ENCODE assay signal across 28 cellular contexts in genomic region chr3:135806342-135806741, GRCh38.
DNase-seq lines count a peak whose midpoint lies in the region; ATAC-seq lines count a peak whose summit lies in the region.
"Had no signal": no experiment of that assay in that cellular context is flagged by ENCODE, and none has a peak within 500 bp of the region (broad histone marks: within the 10 kb centered on the region; RNA-seq: fewer than 3 reads in every experiment).

No MANE protein-coding gene starts in this region.

- no peak overlapping the region for H3K27ac ChIP-seq in effector memory CD4-positive, alpha-beta T cell (ENCODE audit: insufficient read depth, low read length, poor library complexity, severe bottlenecking)
- H3K27ac ChIP-seq: BLaER1 treated with 17β-estradiol and CSF1 and Interleukin-3, amounts not matched to agents 10 nM and 100 nM; breast epithelium; colonic mucosa; foreskin keratinocyte; neutrophil; SJCRH30; spleen; upper lobe of left lung had no signal

- H3K4me1 ChIP-seq in effector memory CD4-positive, alpha-beta T cell (ENCODE audit: control insufficient read depth, insufficient read depth, low read length, poor library complexity, severe bottlenecking) = no peaks in the 10 kb centered on the region
- H3K4me1 ChIP-seq: BLaER1 treated with 17β-estradiol and CSF1 and Interleukin-3, amounts not matched to agents 10 nM and 100 nM; breast epithelium; foreskin keratinocyte; SJCRH30; spleen; upper lobe of left lung had no signal

- H3K27me3 ChIP-seq in effector memory CD4-positive, alpha-beta T cell (replicated peaks; ENCODE audit: control insufficient read depth, insufficient read depth, low read length, poor library complexity, severe bottlenecking) = no peaks in the 10 kb centered on the region
- H3K27me3 ChIP-seq: BLaER1 treated with 17β-estradiol and CSF1 and Interleukin-3, amounts not matched to agents 10 nM and 100 nM; colonic mucosa; foreskin keratinocyte; neutrophil; upper lobe of left lung had no signal

- in situ Hi-C loops in G401 (cut with HindIII; ENCODE audit: low sequenced_read_pairs) = no loop called here

- DNase-seq in G401 (ENCODE audit: low spot score) = peak; percentile 85
- peak; percentile 17 for DNase-seq in RPMI7951 (ENCODE audit: low read depth)
- peak; percentile 9 for DNase-seq in kidney tubule cell (ENCODE audit: low spot score)
- DNase-seq in renal cortical epithelial cell (ENCODE audit: low read depth) = peak; percentile 9
- no peak for DNase-seq in activated effector memory CD4-positive, alpha-beta T cell treated with anti-CD3 and anti-CD28 coated beads, Interleukin-2, amount 50 U/mL, for 16 hours
- no peak for DNase-seq in NCI-H2107 (lab: John Stamatoyannopoulos, UW)
- DNase-seq in effector memory CD4-positive, alpha-beta T cell = no peak
- DNase-seq: activated CD4-positive, alpha-beta T cell treated with anti-CD3 and anti-CD28 coated beads, Interleukin-2, amount 10 ng/mL, durations not matched to agents 24 days and 14 days; activated T-cell treated with anti-CD3 and anti-CD28 coated beads, Interleukin-2, amount 50 U/mL, for 24 hours; colonic mucosa; endodermal cell; foreskin keratinocyte; HCEC 1CT; KG1; left cardiac atrium; mammary epithelial cell; NCI-H1694; NCI-H345; NCI-H774; SJCRH30; spleen; T1000; upper lobe of left lung had no signal

- ATAC-seq in HG03196 (IDR thresholded peaks at IDR 0.05; ENCODE audit: unreplicated experiment) = no peak
- ATAC-seq: esophagus mucosa, foreskin keratinocyte, left cardiac atrium had no signal

- H3K4me3 ChIP-seq in effector memory CD4-positive, alpha-beta T cell (ENCODE audit: insufficient read depth, low read depth, low read length, poor library complexity, severe bottlenecking) = no peak overlapping the region
- H3K4me3 ChIP-seq: BLaER1 treated with 17β-estradiol and CSF1 and Interleukin-3, amounts not matched to agents 10 nM and 100 nM; breast epithelium; colonic mucosa; SJCRH30; spleen; upper lobe of left lung had no signal

- H3K36me3 ChIP-seq in effector memory CD4-positive, alpha-beta T cell (ENCODE audit: control insufficient read depth, insufficient read depth, low read length) = no peaks in the 10 kb centered on the region
- H3K36me3 ChIP-seq: BLaER1 treated with 17β-estradiol and CSF1 and Interleukin-3, amounts not matched to agents 10 nM and 100 nM; breast epithelium; colonic mucosa; neutrophil; SJCRH30; spleen; upper lobe of left lung had no signal

- H3K9me3 ChIP-seq in effector memory CD4-positive, alpha-beta T cell (ENCODE audit: control insufficient read depth, low read length) = no peaks in the 10 kb centered on the region
- H3K9me3 ChIP-seq: BLaER1 treated with 17β-estradiol and CSF1 and Interleukin-3, amounts not matched to agents 10 nM and 100 nM; breast epithelium; colonic mucosa; neutrophil; SJCRH30; spleen; upper lobe of left lung had no signal

Comparison
In these comparisons a context has a peak if more than half of its experiments do, and no peak if none do; other contexts are left out.
1. DNase-seq: peak in G401 (single experiment), RPMI7951 (single experiment), kidney tubule cell (single experiment) and renal cortical epithelial cell (single experiment); none in activated effector memory CD4-positive, alpha-beta T cell treated with anti-CD3 and anti-CD28 coated beads, Interleukin-2, amount 50 U/mL, for 16 hours (single experiment), NCI-H2107 (single experiment) and effector memory CD4-positive, alpha-beta T cell (0 of 3).